In the genomic region with DNA sequence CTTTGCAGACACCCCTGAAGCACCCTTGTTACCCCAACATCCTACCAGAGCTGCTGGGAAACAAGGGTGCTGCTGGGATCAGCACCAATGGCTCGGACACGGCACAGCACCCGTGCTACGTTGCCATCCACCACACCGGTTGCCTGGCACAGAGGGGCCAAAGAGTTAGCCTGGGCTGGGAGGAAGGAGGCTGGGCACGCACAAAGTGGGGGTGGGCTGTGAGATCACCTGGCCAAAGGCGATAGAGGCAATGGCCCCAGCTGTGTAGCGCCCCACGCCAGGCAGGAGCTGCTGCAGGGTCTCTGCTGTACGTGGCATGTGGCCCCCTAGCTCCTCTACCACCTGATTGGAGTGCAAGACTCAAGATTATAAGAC, we compare ENCODE assay signal across 8 cellular contexts. TPM values are rescaled to one million over a fixed set of nuclear protein-coding genes. Genes with fewer than 3 reads are reported as not detected.
"Had no signal": no experiment of that assay in that cellular context is flagged by ENCODE, and none has a peak within 500 bp of the region (broad histone marks: within the 10 kb centered on the region; RNA-seq: fewer than 3 reads in every experiment).

No MANE protein-coding gene starts in this region.

- FAIRE-seq: HepG2, HTR-8/SVneo, K562 had no signal

- H3K4me3 Mint-ChIP-seq: IgD-negative memory B cell had no signal

- DNase-seq: IMR-90, KBM-7, KG1 had no signal

- H3K27ac Mint-ChIP-seq: IgD-negative memory B cell had no signal

- H3K27me3 Mint-ChIP-seq: IgD-negative memory B cell had no signal

- H3K9me3 Mint-ChIP-seq: IgD-negative memory B cell had no signal

- H3K4me3 ChIP-seq: K562 had no signal

- ATAC-seq: HepG2, K562 had no signal

RNA-seq across cellular contexts. Expression of a gene that starts 5.6 kb away (rescaled TPM):
- total RNA-seq: HepG2, HT1080, K562 had no signal
